Comparison of ENCODE assay signal across 8 cellular contexts in genomic region chr6:2859798-2860705, GRCh38. TPM values are rescaled to one million over a fixed set of nuclear protein-coding genes. Genes with fewer than 3 reads are reported as not detected.
DNase-seq lines count a peak whose midpoint lies in the region; ATAC-seq and TF ChIP-seq lines count a peak whose summit lies in the region.
"Not testable (repeated sequence)": the region's sequence is repeated elsewhere in the genome, so short reads cannot be mapped to it uniquely, and the experiment has no call there.

No MANE protein-coding gene starts in this region.

- not testable (repeated sequence) for TF ChIP-seq POLR2A in upper lobe of left lung (IDR thresholded peaks at IDR 0.05)

- H3K36me3 ChIP-seq in CD4-positive, CD25-positive, alpha-beta regulatory T cell (ENCODE audit: control insufficient read depth, insufficient read depth, low read length); KOPT-K1 (ENCODE audit: insufficient read depth, low read length); neutrophil; upper lobe of left lung: not testable (repeated sequence)

- not testable (repeated sequence) for H3K9me3 ChIP-seq in CD4-positive, CD25-positive, alpha-beta regulatory T cell (ENCODE audit: control insufficient read depth in 2 of 2, low read length in 2 of 2); KOPT-K1 (ENCODE audit: insufficient read depth, low read length, poor library complexity, severe bottlenecking); neutrophil; upper lobe of left lung

- H3K4me1 Mint-ChIP-seq in CD4-positive, CD25-positive, alpha-beta regulatory T cell = peaks cover 35 to 90% (median 69%) of the 10 kb centered on the region in 4 donors
- H3K4me1 Mint-ChIP-seq in T-helper 2 cell treated with Interferon-gamma antibody and Interleukin-4, amounts not matched to agents 5 μg/mL and 100 μg/mL, for 36 hours (ENCODE audit: low read depth) = peaks cover 76% of the 10 kb centered on the region
- peaks cover 79% of the 10 kb centered on the region for H3K4me1 Mint-ChIP-seq in activated naive CD8-positive, alpha-beta T cell treated with anti-CD3 and anti-CD28 coated beads for 36 hours
- H3K4me1 Mint-ChIP-seq in endothelial cell (ENCODE audit: unreplicated experiment) = peaks cover 42% of the 10 kb centered on the region

- WGBS in upper lobe of left lung, 2 donors = 95 to 96% methylated on average over 8 to 35 of the region's 42 CpGs

- H3K4me3 Mint-ChIP-seq in CD4-positive, CD25-positive, alpha-beta regulatory T cell = peak overlapping the region in 3 of 4 donors; percentile 61 to 87 (median 86)
- H3K4me3 Mint-ChIP-seq in T-helper 2 cell treated with Interferon-gamma antibody and Interleukin-4, amounts not matched to agents 5 μg/mL and 100 μg/mL, for 36 hours = peak overlapping the region; percentile 84
- H3K4me3 Mint-ChIP-seq in activated naive CD8-positive, alpha-beta T cell treated with anti-CD3 and anti-CD28 coated beads for 36 hours = not testable (repeated sequence)
- peak overlapping the region; percentile 40 for H3K4me3 Mint-ChIP-seq in endothelial cell (ENCODE audit: unreplicated experiment)

- peak overlapping the region; percentile 92 for H3K27ac ChIP-seq in CD4-positive, CD25-positive, alpha-beta regulatory T cell (ENCODE audit: insufficient read depth, low read length, poor library complexity, severe bottlenecking)
- peak overlapping the region; percentile 88 for H3K27ac ChIP-seq in KOPT-K1 (ENCODE audit: low read depth, low read length, poor library complexity, severe bottlenecking)
- peak overlapping the region; percentile 15 for H3K27ac ChIP-seq in neutrophil
- peak overlapping the region; percentile 78 to 89 (median 84) for H3K27ac ChIP-seq in upper lobe of left lung

- H3K27me3 ChIP-seq in CD4-positive, CD25-positive, alpha-beta regulatory T cell (ENCODE audit: control insufficient read depth, insufficient read depth, low read length); neutrophil; upper lobe of left lung: not testable (repeated sequence)

- H3K9me3 Mint-ChIP-seq in CD4-positive, CD25-positive, alpha-beta regulatory T cell; activated naive CD8-positive, alpha-beta T cell treated with anti-CD3 and anti-CD28 coated beads for 36 hours; endothelial cell (ENCODE audit: unreplicated experiment): not testable (repeated sequence)
- peaks cover 30% of the 10 kb centered on the region for H3K9me3 Mint-ChIP-seq in T-helper 2 cell treated with Interferon-gamma antibody and Interleukin-4, amounts not matched to agents 5 μg/mL and 100 μg/mL, for 36 hours

- peaks cover 80% of the 10 kb centered on the region for H3K4me1 ChIP-seq in CD4-positive, CD25-positive, alpha-beta regulatory T cell (ENCODE audit: control insufficient read depth, insufficient read depth, low read length, poor library complexity, severe bottlenecking)
- H3K4me1 ChIP-seq in neutrophil (ENCODE audit: control insufficient read depth in 1 of 2, insufficient read depth in 1 of 2, low read depth in 1 of 2, low read length in 1 of 2) = peaks cover 39 to 51% of the 10 kb centered on the region in 2 experiments
- H3K4me1 ChIP-seq in upper lobe of left lung = peaks cover 32 to 38% (median 35%) of the 10 kb centered on the region in 4 donors

- TF ChIP-seq CTCF in endothelial cell (IDR thresholded peaks at IDR 0.05; ENCODE audit: unreplicated experiment); neutrophil (IDR thresholded peaks at IDR 0.05); upper lobe of left lung (IDR thresholded peaks at IDR 0.05): not testable (repeated sequence)

- ATAC-seq in CD4-positive, CD25-positive, alpha-beta regulatory T cell (ENCODE audit: low read depth in 2 of 2); upper lobe of left lung (ENCODE audit: low FRiP score in 2 of 2): not testable (repeated sequence)

- H3K27me3 Mint-ChIP-seq in CD4-positive, CD25-positive, alpha-beta regulatory T cell; T-helper 2 cell treated with Interferon-gamma antibody and Interleukin-4, amounts not matched to agents 5 μg/mL and 100 μg/mL, for 36 hours (ENCODE audit: low read depth); activated naive CD8-positive, alpha-beta T cell treated with anti-CD3 and anti-CD28 coated beads for 36 hours; endothelial cell (ENCODE audit: unreplicated experiment): not testable (repeated sequence)

- DNase-seq in CD4-positive, CD25-positive, alpha-beta regulatory T cell; T-helper 2 cell treated with Interferon-gamma antibody and Interleukin-4, amounts not matched to agents 5 μg/mL and 100 μg/mL, for 36 hours (ENCODE audit: low spot score); activated naive CD8-positive, alpha-beta T cell treated with anti-CD3 and anti-CD28 coated beads for 36 hours; endothelial cell (ENCODE audit: low spot score): not testable (repeated sequence)
- DNase-seq in activated CD8-positive, alpha-beta memory T cell treated with anti-CD3 and anti-CD28 coated beads, Interleukin-2, amount 50 U/mL, for 48 hours = peak; percentile 54
- DNase-seq in upper lobe of left lung = peak in 1 of 2 donors; percentile 76

- not testable (repeated sequence) for H3K36me3 Mint-ChIP-seq in CD4-positive, CD25-positive, alpha-beta regulatory T cell; endothelial cell (ENCODE audit: low read depth, unreplicated experiment)
- H3K36me3 Mint-ChIP-seq in T-helper 2 cell treated with Interferon-gamma antibody and Interleukin-4, amounts not matched to agents 5 μg/mL and 100 μg/mL, for 36 hours (ENCODE audit: low read depth) = peaks cover 24% of the 10 kb centered on the region
- peaks cover 21% of the 10 kb centered on the region for H3K36me3 Mint-ChIP-seq in activated naive CD8-positive, alpha-beta T cell treated with anti-CD3 and anti-CD28 coated beads for 36 hours

- peak overlapping the region; percentile 56 for H3K4me3 ChIP-seq in CD4-positive, CD25-positive, alpha-beta regulatory T cell (ENCODE audit: low read depth, low read length)
- not testable (repeated sequence) for H3K4me3 ChIP-seq in neutrophil (ENCODE audit: low read depth in 1 of 2, low read length in 1 of 2); upper lobe of left lung

- not testable (repeated sequence) for TF ChIP-seq EP300 in upper lobe of left lung (IDR thresholded peaks at IDR 0.05)

- H3K27ac Mint-ChIP-seq in CD4-positive, CD25-positive, alpha-beta regulatory T cell = peak overlapping the region; percentile 97 to 99 (median 97)
- peak overlapping the region; percentile 99 for H3K27ac Mint-ChIP-seq in T-helper 2 cell treated with Interferon-gamma antibody and Interleukin-4, amounts not matched to agents 5 μg/mL and 100 μg/mL, for 36 hours
- peak overlapping the region; percentile 99 for H3K27ac Mint-ChIP-seq in activated naive CD8-positive, alpha-beta T cell treated with anti-CD3 and anti-CD28 coated beads for 36 hours
- peak overlapping the region; percentile 53 for H3K27ac Mint-ChIP-seq in endothelial cell (ENCODE audit: unreplicated experiment)

RNA-seq across cellular contexts. Expression of gene SERPINB1, which starts 18.4 kb away (rescaled TPM):
- 38.1 TPM for total RNA-seq in CD4-positive, CD25-positive, alpha-beta regulatory T cell
- polyA plus RNA-seq in CD4-positive, CD25-positive, alpha-beta regulatory T cell = 100 to 1,000 TPM; 100 to 116 (median 109) TPM
- total RNA-seq in activated naive CD8-positive, alpha-beta T cell treated with anti-CD3 and anti-CD28 coated beads for 36 hours = 10 to 100 TPM; 38.1 to 44.7 TPM
- 16.6 TPM for total RNA-seq in endothelial cell (ENCODE audit: unreplicated experiment)
- total RNA-seq in upper lobe of left lung = 100 to 1,000 TPM in 4 of 6 donors, 10 to 100 TPM in 2; 56.6 to 184 (median 102) TPM

RNA-seq across cellular contexts. Expression of gene SERPINB9, which starts 43.1 kb away (rescaled TPM):
- 48.1 TPM for total RNA-seq in CD4-positive, CD25-positive, alpha-beta regulatory T cell
- 10 to 100 TPM; 29.1 to 46.2 (median 37.1) TPM for polyA plus RNA-seq in CD4-positive, CD25-positive, alpha-beta regulatory T cell
- total RNA-seq in activated naive CD8-positive, alpha-beta T cell treated with anti-CD3 and anti-CD28 coated beads for 36 hours = 10 to 100 TPM; 51.3 to 51.4 TPM
- total RNA-seq in endothelial cell (ENCODE audit: unreplicated experiment) (23.0 TPM), upper lobe of left lung (10 to 100 TPM in 2 of 6 donors, 1 to 10 TPM in 4; 7.7 to 14.0 (median 9.3) TPM)

Comparison
In these comparisons a context has a peak if more than half of its experiments do, and no peak if none do; other contexts are left out.
1. H3K27ac ChIP-seq: peak in every context shown above with its lines; median percentile 92 in CD4-positive, CD25-positive, alpha-beta regulatory T cell; 88 in KOPT-K1; 84 in upper lobe of left lung; 15 in neutrophil.